In genomic region chr6:155395339-155395738, GRCh38 we compare ENCODE assay signal across 35 cellular contexts.
"Had no signal": no experiment of that assay in that cellular context is flagged by ENCODE, and none has a peak within 500 bp of the region (broad histone marks: within the 10 kb centered on the region; RNA-seq: fewer than 3 reads in every experiment).

No MANE protein-coding gene starts in this region.

- H3K4me3 ChIP-seq: MG63 had no signal

- DNase-seq: Karpas-422, Kasumi-1, MG63, MM.1S, MV-4-11, NCI-H1048, NCI-H1092, NCI-H1092 treated with DMSO at 0.1 percent for 48 hours, NCI-H1105, NCI-H1105 treated with DMSO at 0.1 percent for 48 hours, NCI-H1417, NCI-H1417 treated with DMSO at 0.1 percent for 48 hours, NCI-H1436, NCI-H1436 treated with DMSO at 0.1 percent for 48 hours, NCI-H146, NCI-H1694, NCI-H1694 treated with DMSO at 0.1 percent for 48 hours, NCI-H187, NCI-H187 treated with DMSO at 0.1 percent for 48 hours, NCI-H1930, NCI-H2029, NCI-H2029 treated with DMSO at 0.1 percent for 48 hours, NCI-H2081, NCI-H2081 treated with DMSO at 0.1 percent for 48 hours, NCI-H2107, NCI-H2171, NCI-H2171 treated with DMSO at 0.1 percent for 48 hours, NCI-H2227 treated with DMSO at 0.1 percent for 48 hours, NCI-H226, NCI-H345, NCI-H446, NCI-H446 treated with DMSO at 0.1 percent for 48 hours, NCI-H510A, NCI-H510A treated with DMSO at 0.1 percent for 48 hours, NCI-H524 had no signal

- H3K27me3 ChIP-seq: MG63 had no signal

- H3K36me3 ChIP-seq: MG63 had no signal

- H3K9me3 ChIP-seq: MG63 had no signal
